12 cellular contexts compared by ENCODE assay signal in genomic region chr15:33729648-33730047, GRCh38.
DNase-seq lines count a peak whose midpoint lies in the region; TF ChIP-seq lines count a peak whose summit lies in the region.
"Had no signal": no experiment of that assay in that cellular context is flagged by ENCODE, and none has a peak within 500 bp of the region (broad histone marks: within the 10 kb centered on the region; RNA-seq: fewer than 3 reads in every experiment).

No MANE protein-coding gene starts in this region.

- DNase-seq in COR-L47 (lab: John Stamatoyannopoulos, UW) (peak; percentile 35), LNCaP clone FGC (ENCODE audit: low read depth) (peak; percentile 25), WERI-Rb-1 (no peak), kidney epithelial cell (ENCODE audit: low read depth) (no peak), NCI-H446 (lab: John Stamatoyannopoulos, UW) (no peak), HUDEP-2 (lab: John Stamatoyannopoulos, UW; ENCODE audit: unreplicated experiment in 76 of 76) (no peak)
- no peak for DNase-seq in activated CD4-positive, CD25-positive, alpha-beta regulatory T cell treated with anti-CD3 and anti-CD28 coated beads, Interleukin-2, amount 50 U/mL, for 72 hours
- no peak for DNase-seq in activated CD8-positive, alpha-beta memory T cell treated with anti-CD3 and anti-CD28 coated beads for 24 hours
- DNase-seq: activated CD4-positive, alpha-beta T cell treated with anti-CD3 and anti-CD28 coated beads, Interleukin-2, amount 50 U/mL, for 48 hours; DMS79; heart left ventricle had no signal

- H3K27ac ChIP-seq in WERI-Rb-1 = no peak overlapping the region
- H3K27ac ChIP-seq: heart left ventricle, tibial nerve had no signal

- H3K36me3 ChIP-seq in WERI-Rb-1 (no peaks in the 10 kb centered on the region), kidney epithelial cell (ENCODE audit: control insufficient read depth, insufficient read depth, low read length) (no peaks in the 10 kb centered on the region)
- H3K36me3 ChIP-seq: heart left ventricle, tibial nerve had no signal

- no peaks in the 10 kb centered on the region for H3K27me3 ChIP-seq in WERI-Rb-1 (ENCODE audit: insufficient read depth, low read depth, severe bottlenecking)
- H3K27me3 ChIP-seq in kidney epithelial cell (ENCODE audit: control insufficient read depth, insufficient read depth, low read length) = no peaks in the 10 kb centered on the region
- H3K27me3 ChIP-seq: heart left ventricle, tibial nerve had no signal

- H3K4me3 ChIP-seq in LNCaP clone FGC (ENCODE audit: low read depth, low read length) = no peak overlapping the region
- H3K4me3 ChIP-seq in WERI-Rb-1 (ENCODE audit: low read depth, low read length) = no peak overlapping the region
- no peak overlapping the region for H3K4me3 ChIP-seq in kidney epithelial cell (ENCODE audit: low read depth, low read length)
- H3K4me3 ChIP-seq: heart left ventricle, tibial nerve had no signal

- TF ChIP-seq CTCF in LNCaP clone FGC (IDR thresholded peaks at IDR 0.05; ENCODE audit: control insufficient read depth, extremely low read depth, insufficient read depth) (peak; percentile 52), WERI-Rb-1 (IDR thresholded peaks at IDR 0.05; ENCODE audit: low read depth, low read length) (0 out of 2 replicates have a peak, but pooled peaks have one; percentile 24), kidney epithelial cell (IDR thresholded peaks at IDR 0.05; ENCODE audit: insufficient read depth, low read length, poor library complexity, severe bottlenecking) (peak; percentile 53)

- H3K9me3 ChIP-seq in WERI-Rb-1 (ENCODE audit: severe bottlenecking) = no peaks in the 10 kb centered on the region
- H3K9me3 ChIP-seq: heart left ventricle, tibial nerve had no signal

Comparison
In these comparisons a context has a peak if more than half of its experiments do, and no peak if none do; other contexts are left out.
1. DNase-seq: peak in COR-L47 (single experiment) and LNCaP clone FGC (single experiment); none in WERI-Rb-1 (single experiment), kidney epithelial cell (single experiment), NCI-H446 (0 of 2), activated CD4-positive, CD25-positive, alpha-beta regulatory T cell treated with anti-CD3 and anti-CD28 coated beads, Interleukin-2, amount 50 U/mL, for 72 hours (single experiment), activated CD8-positive, alpha-beta memory T cell treated with anti-CD3 and anti-CD28 coated beads for 24 hours (single experiment) and HUDEP-2 (0 of 76).
2. Peak in every context shown above with its lines, with median percentiles within 50 percentile points of each other: CTCF ChIP-seq.